ENCODE assay signal across 7 cellular contexts in genomic region chr15:63156086-63156707, GRCh38.
DNase-seq lines count a peak whose midpoint lies in the region; TF ChIP-seq lines count a peak whose summit lies in the region.

No MANE protein-coding gene starts in this region.

- CTCF ChIA-PET in HEK293 (lab: Yijun Ruan, JAX): interaction anchor here (0.6 kb wide), 1 partner anchor 224 kb away, joined by 3 read pairs; no protein-coding TSS in a partner anchor

- no peaks in the 10 kb centered on the region for H3K27me3 ChIP-seq in WERI-Rb-1 (ENCODE audit: insufficient read depth, low read depth, severe bottlenecking)

- no peak for TF ChIP-seq CTCF in HEK293 (tag by site-specific recombination; IDR thresholded peaks at IDR 0.05)
- TF ChIP-seq CTCF in WERI-Rb-1 (IDR thresholded peaks at IDR 0.05; ENCODE audit: low read depth, low read length): no peak
- TF ChIP-seq CTCF in retinal pigment epithelial cell (conservative IDR thresholded peaks at IDR 0.05; ENCODE audit: low read depth, low read length): no peak

- H3K4me1 ChIP-seq in HEK293 (ENCODE audit: control insufficient read depth, insufficient read depth, low read length): no peaks in the 10 kb centered on the region

- H3K9me3 ChIP-seq in HEK293 (ENCODE audit: control insufficient read depth, insufficient read depth, low read depth, low read length) (no peaks in the 10 kb centered on the region), WERI-Rb-1 (ENCODE audit: severe bottlenecking) (no peaks in the 10 kb centered on the region)

- no peak for DNase-seq in WERI-Rb-1
- peak; percentile 51 for DNase-seq in foreskin melanocyte
- DNase-seq in retinal pigment epithelial cell (ENCODE audit: low read depth): no peak
- DNase-seq in RPMI8226: no peak
- no peak for DNase-seq in AG08395 (ENCODE audit: low spot score)
- DNase-seq in amniotic stem cell (lab: John Stamatoyannopoulos, UW): no peak

- H3K27ac ChIP-seq in HEK293 (ENCODE audit: extremely low read depth, low read depth, low read length): peak overlapping the region; percentile 99
- peak overlapping the region; percentile 93 for H3K27ac ChIP-seq in WERI-Rb-1

- H3K4me3 ChIP-seq in HEK293 (ENCODE audit: low read depth, low read length): peak overlapping the region; percentile 79
- peak overlapping the region; percentile 91 for H3K4me3 ChIP-seq in WERI-Rb-1 (ENCODE audit: low read depth, low read length)
- H3K4me3 ChIP-seq in retinal pigment epithelial cell (ENCODE audit: low read length): peak overlapping the region; percentile 98

- H3K36me3 ChIP-seq in HEK293 (ENCODE audit: control insufficient read depth in 2 of 2, insufficient read depth in 1 of 2, low read length in 2 of 2) (peaks cover 11 to 32% of the 10 kb centered on the region in 2 experiments), WERI-Rb-1 (peaks cover 40% of the 10 kb centered on the region)

- POLR2A ChIA-PET in HEK293 (lab: Yijun Ruan, JAX): interaction anchor here (1.0 to 1.5 kb wide), 8 partner anchors 8 to 121 kb away, joined by 3 to 9 read pairs (median 5); partner anchors contain the start of genes APH1B, LACTB and RAB8B

TF ChIP-seq in HEK293, 187 proteins besides CTCF, POLR2A, EP300 and RAD21:
- TF ChIP-seq ZNF670 (tag by site-specific recombination; IDR thresholded peaks at IDR 0.05; ENCODE audit: low read depth) (no peak), ZBTB8A (tag by site-specific recombination; IDR thresholded peaks at IDR 0.05) (no peak), INSM2 (tag by site-specific recombination; IDR thresholded peaks at IDR 0.05) (no peak), ZNF146 (tag by site-specific recombination; IDR thresholded peaks at IDR 0.05) (no peak), ZNF658 (tag by site-specific recombination; IDR thresholded peaks at IDR 0.05) (no peak), ZNF777 (tag by site-specific recombination; IDR thresholded peaks at IDR 0.05; ENCODE audit: borderline replicate concordance) (no peak), ZNF292 (tag by site-specific recombination; IDR thresholded peaks at IDR 0.05; ENCODE audit: borderline replicate concordance, low read depth) (no peak), OSR2 (tag by site-specific recombination; IDR thresholded peaks at IDR 0.05) (no peak), ZNF350 (tag by site-specific recombination; IDR thresholded peaks at IDR 0.05) (no peak), REST (tag by site-specific recombination; IDR thresholded peaks at IDR 0.05) (no peak), ZNF335 (tag by site-specific recombination; conservative IDR thresholded peaks at IDR 0.05) (no peak), ZBTB10 (tag by site-specific recombination; IDR thresholded peaks at IDR 0.05) (no peak), ZNF18 (tag by site-specific recombination; IDR thresholded peaks at IDR 0.05) (no peak), GLI4 (tag by site-specific recombination; IDR thresholded peaks at IDR 0.05) (no peak), ZBTB48 (tag by site-specific recombination; IDR thresholded peaks at IDR 0.05) (no peak), ZNF16 (tag by site-specific recombination; IDR thresholded peaks at IDR 0.05; ENCODE audit: low read depth) (no peak), ZBTB21 (tag by site-specific recombination; IDR thresholded peaks at IDR 0.05) (no peak), ZNF155 (tag by site-specific recombination; IDR thresholded peaks at IDR 0.05) (no peak)
TF ChIP-seq in HEK293: peak in this region for 0.
